ENCODE assay signal across 15 cellular contexts in the genomic region with DNA sequence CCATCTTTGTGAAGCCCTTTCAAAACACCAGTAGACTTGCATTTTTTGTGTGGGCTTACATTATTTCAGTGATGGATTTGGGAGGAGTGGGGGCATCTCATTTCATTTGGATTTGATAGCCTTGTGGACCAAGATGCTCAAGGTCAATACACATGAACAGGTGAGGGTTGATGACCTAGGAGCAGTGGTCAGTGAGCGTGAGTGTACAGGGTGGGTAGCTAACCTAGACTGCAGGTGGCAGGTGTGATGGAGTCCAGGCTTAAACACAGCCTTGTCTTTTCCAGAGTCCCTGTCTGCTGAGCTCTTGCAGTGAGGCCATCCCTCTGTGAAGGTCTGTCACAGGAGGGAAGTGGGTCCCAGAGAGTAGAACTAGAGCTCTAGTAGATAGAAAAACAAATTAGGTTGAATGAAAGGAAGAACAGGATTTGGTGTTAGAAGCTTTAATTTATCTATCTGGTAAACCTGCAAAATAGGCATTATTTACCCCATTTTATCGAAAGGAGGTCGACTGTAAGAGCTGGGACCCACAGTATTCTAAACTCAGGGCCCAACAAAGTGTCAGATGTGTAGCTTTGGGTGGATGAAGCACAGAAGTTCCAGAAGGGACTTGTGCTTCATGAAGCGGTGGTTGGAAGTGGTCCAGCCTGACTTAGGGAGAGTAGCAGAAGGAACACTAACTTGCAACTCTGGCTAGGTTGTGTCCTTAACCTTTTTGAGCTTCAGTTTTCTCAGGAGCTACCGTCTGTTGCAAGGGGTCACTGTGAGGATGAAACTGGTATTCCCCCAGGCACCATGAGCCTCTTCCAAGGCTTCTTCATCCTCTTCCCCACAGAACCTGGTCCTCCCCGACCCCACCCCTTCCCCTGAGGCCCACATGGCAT. TPM values are rescaled to one million over a fixed set of nuclear protein-coding genes. Genes with fewer than 3 reads are reported as not detected.
DNase-seq lines count a peak whose midpoint lies in the region; ATAC-seq and TF ChIP-seq lines count a peak whose summit lies in the region.
"Had no signal": no experiment of that assay in that cellular context is flagged by ENCODE, and none has a peak within 500 bp of the region (broad histone marks: within the 10 kb centered on the region; RNA-seq: fewer than 3 reads in every experiment).

No MANE protein-coding gene starts in this region.

- BruUV-seq in OCI-LY7 (replicated peaks; lab: Mats Ljungman, UMichigan) = no TSS peak

- H3K4me1 ChIP-seq in OCI-LY7 (ENCODE audit: insufficient read depth, low read length, poor library complexity, severe bottlenecking) (peaks cover 8% of the 10 kb centered on the region), sigmoid colon (peaks cover 0 to 26% (median 22%) of the 10 kb centered on the region in 4 donors)

- H3K79me2 ChIP-seq in OCI-LY7 (ENCODE audit: insufficient read depth, low read depth, low read length) = no peaks in the 10 kb centered on the region

- H3K4me3 Mint-ChIP-seq in activated T-cell treated with anti-CD3 and anti-CD28 coated beads, Interleukin-2, amount 50 U/mL, for 72 hours = no peak overlapping the region

- H2AFZ ChIP-seq in OCI-LY7 (ENCODE audit: low read length) = no peak overlapping the region

- POLR2A ChIA-PET in OCI-LY7 (lab: Charles Lee) = interaction anchor here (1.0 to 1.7 kb wide), 3 partner anchors 30 to 44 kb away, joined by 3 to 4 read pairs (median 3); no protein-coding TSS in a partner anchor

- CTCF ChIA-PET in OCI-LY7 (lab: Charles Lee; ENCODE audit: unreplicated experiment) = interaction anchor here (0.6 to 2.0 kb wide), 5 partner anchors 37 to 114 kb away, joined by 3 to 16 read pairs (median 4); no protein-coding TSS in a partner anchor

- H3K36me3 Mint-ChIP-seq in activated T-cell treated with anti-CD3 and anti-CD28 coated beads, Interleukin-2, amount 50 U/mL, for 72 hours (ENCODE audit: insufficient read depth in 2 of 2) = peaks cover 0 to 10% of the 10 kb centered on the region in 2 donors

- peak overlapping the region; percentile 30 for H3K27ac Mint-ChIP-seq in activated T-cell treated with anti-CD3 and anti-CD28 coated beads, Interleukin-2, amount 50 U/mL, for 72 hours

- TF ChIP-seq CTCF in OCI-LY7 (conservative IDR thresholded peaks at IDR 0.05; ENCODE audit: low read length) = no peak
- no peak for TF ChIP-seq CTCF in choroid plexus epithelial cell (conservative IDR thresholded peaks at IDR 0.05; ENCODE audit: low read depth, low read length)
- TF ChIP-seq CTCF in sigmoid colon (IDR thresholded peaks at IDR 0.05) = no peak

- H3K9me2 ChIP-seq in OCI-LY7 (ENCODE audit: insufficient read depth, low read length) = no peaks in the 10 kb centered on the region

- TF ChIP-seq EP300 in sigmoid colon (IDR thresholded peaks at IDR 0.05) = no peak

- peaks cover 9% of the 10 kb centered on the region for H3K4me1 Mint-ChIP-seq in activated T-cell treated with anti-CD3 and anti-CD28 coated beads, Interleukin-2, amount 50 U/mL, for 72 hours (ENCODE audit: low read depth)

- no peaks in the 10 kb centered on the region for H3K27me3 Mint-ChIP-seq in activated T-cell treated with anti-CD3 and anti-CD28 coated beads, Interleukin-2, amount 50 U/mL, for 72 hours (ENCODE audit: low read depth)

- H3K27ac ChIP-seq in OCI-LY7 (ENCODE audit: low read depth, low read length, poor library complexity, severe bottlenecking) (peak overlapping the region; percentile 1), sigmoid colon (peak overlapping the region in 3 of 4 donors; percentile 15 to 44 (median 27))
- H3K27ac ChIP-seq: body of pancreas, psoas muscle had no signal

- 88 to 89% methylated on average over 6 of the region's 6 CpGs for WGBS in sigmoid colon, 2 donors

- intact Hi-C loops in OCI-LY7 (cut with micrococcal nuclease; ENCODE audit: unreplicated experiment) (loop anchor here (1.0 to 2.0 kb wide), 2 partner anchors 44 to 296 kb away; no protein-coding TSS in a partner anchor), sigmoid colon (cut with DNase I) (loop anchor here (1.0 kb wide), 1 partner anchor 44 kb away; no protein-coding TSS in a partner anchor)

- DNase-seq in activated T-cell treated with anti-CD3 and anti-CD28 coated beads, Interleukin-2, amount 50 U/mL, for 72 hours = no peak
- DNase-seq in activated T-cell treated with anti-CD3 and anti-CD28 coated beads for 4 hours (no peak), OCI-LY7 (ENCODE audit: low spot score) (no peak), choroid plexus epithelial cell (ENCODE audit: low read depth) (peak; percentile 17), sigmoid colon (no peak), NCI-H1105 treated with DMSO at 0.1 percent for 48 hours (lab: John Stamatoyannopoulos, UW) (no peak), NCI-H446 treated with DMSO at 0.1 percent for 48 hours (lab: John Stamatoyannopoulos, UW) (no peak)

- H3K9me3 ChIP-seq in OCI-LY7 (ENCODE audit: low read length) = no peaks in the 10 kb centered on the region
- H3K9me3 ChIP-seq in sigmoid colon = no peaks in the 10 kb centered on the region
- H3K9me3 ChIP-seq: body of pancreas, mucosa of descending colon, psoas muscle, uterus had no signal

- H3K4me3 ChIP-seq in OCI-LY7 (ENCODE audit: low read depth, low read length, poor library complexity, severe bottlenecking) (no peak overlapping the region), choroid plexus epithelial cell (ENCODE audit: low read depth, low read length) (no peak overlapping the region), sigmoid colon (no peak overlapping the region)
- H3K4me3 ChIP-seq: body of pancreas, mucosa of descending colon, psoas muscle, uterus had no signal

- H3K27me3 ChIP-seq in sigmoid colon = no peaks in the 10 kb centered on the region
- H3K27me3 ChIP-seq: body of pancreas, uterus had no signal

- H4K20me1 ChIP-seq in OCI-LY7 (ENCODE audit: insufficient read depth, low read length) = no peaks in the 10 kb centered on the region

- H3K36me3 ChIP-seq in OCI-LY7 (ENCODE audit: insufficient read depth, low read length) = peaks cover 70% of the 10 kb centered on the region
- peaks cover 30 to 49% (median 34%) of the 10 kb centered on the region in 4 donors for H3K36me3 ChIP-seq in sigmoid colon
- H3K36me3 ChIP-seq: uterus had no signal

- no peak for ATAC-seq in activated T-cell treated with anti-CD3 and anti-CD28 coated beads, Interleukin-2, amount 50 U/mL, for 72 hours (replicated peaks in 1 of 2)
- ATAC-seq in HG02840 (IDR thresholded peaks at IDR 0.05; ENCODE audit: low FRiP score, unreplicated experiment) = no peak

- no peaks in the 10 kb centered on the region for H3K9me3 Mint-ChIP-seq in activated T-cell treated with anti-CD3 and anti-CD28 coated beads, Interleukin-2, amount 50 U/mL, for 72 hours

- no peak for TF ChIP-seq POLR2A in sigmoid colon (IDR thresholded peaks at IDR 0.05)

- H3K4me2 ChIP-seq in OCI-LY7 (ENCODE audit: low read length) = no peak overlapping the region

RNA-seq across cellular contexts. Expression of gene RPS6KL1, which starts 18.2 kb away (rescaled TPM):
- total RNA-seq in activated T-cell treated with anti-CD3 and anti-CD28 coated beads, Interleukin-2, amount 50 U/mL, for 72 hours = 1 to 10 TPM; 4.6 to 6.7 TPM
- 6.1 and 11.3 TPM in 2 replicates for total RNA-seq in OCI-LY7 (2014; rRNA removed; shearing (Covaris generic))
- total RNA-seq in OCI-LY7 (2022) (14.0 and 15.3 TPM in 2 replicates), sigmoid colon (10 to 100 TPM in 1 of 4 donors, 1 to 10 TPM in 3; 4.6 to 11.1 (median 6.7) TPM)
- polyA plus RNA-seq in sigmoid colon = 1 to 10 TPM; 1.8 to 4.0 (median 2.8) TPM

RNA-seq across cellular contexts. Expression of gene DLST, which starts 23.1 kb away (rescaled TPM):
- 100 to 1,000 TPM; 151 to 183 TPM for total RNA-seq in activated T-cell treated with anti-CD3 and anti-CD28 coated beads, Interleukin-2, amount 50 U/mL, for 72 hours
- 70.2 and 74.4 TPM in 2 replicates for total RNA-seq in OCI-LY7 (2014; rRNA removed; shearing (Covaris generic))
- 95.1 and 95.7 TPM in 2 replicates for total RNA-seq in OCI-LY7 (2022)
- total RNA-seq in sigmoid colon = 100 to 1,000 TPM in 1 of 4 donors, 10 to 100 TPM in 3; 68.6 to 114 (median 71.8) TPM
- 100 to 1,000 TPM in 2 of 3 donors, 10 to 100 TPM in 1; 66.1 to 114 (median 105) TPM for polyA plus RNA-seq in sigmoid colon

RNA-seq across cellular contexts. Expression of gene PROX2, which starts 28.9 kb away (rescaled TPM):
- under 1 TPM; 0.23 to 0.29 TPM for total RNA-seq in activated T-cell treated with anti-CD3 and anti-CD28 coated beads, Interleukin-2, amount 50 U/mL, for 72 hours
- total RNA-seq in OCI-LY7 (2014; rRNA removed; shearing (Covaris generic)) = 0.35 and 0.51 TPM in 2 replicates
- 0.74 and 0.76 TPM in 2 replicates for total RNA-seq in OCI-LY7 (2022)
- under 1 TPM in 1 of 4 donors, not detected in 3; 0.16 TPM for total RNA-seq in sigmoid colon
- under 1 TPM in 1 of 3 donors, not detected in 2; 0.01 TPM for polyA plus RNA-seq in sigmoid colon
- total RNA-seq: Daoy, frontal cortex, IMR-90, psoas muscle, uterus had no signal
- polyA plus RNA-seq: IMR-90, psoas muscle had no signal

RNA-seq across cellular contexts. Expression of gene PGF, which starts 50.5 kb away (rescaled TPM):
- under 1 TPM in 1 of 2 donors, not detected in 1; 0.35 TPM for total RNA-seq in activated T-cell treated with anti-CD3 and anti-CD28 coated beads, Interleukin-2, amount 50 U/mL, for 72 hours
- 0.09 and 0.13 TPM in 2 replicates for total RNA-seq in OCI-LY7 (2014; rRNA removed; shearing (Covaris generic))
- total RNA-seq in OCI-LY7 (2022) (0.19 TPM in 1 of 2 replicates, not detected in the other), sigmoid colon (10 to 100 TPM in 2 of 4 donors, 1 to 10 TPM in 2; 3.6 to 15.6 (median 9.7) TPM)
- 1 to 10 TPM; 1.2 to 9.1 (median 1.6) TPM for polyA plus RNA-seq in sigmoid colon
